ENCODE assay signal across 23 cellular contexts in genomic region chr21:28482657-28483056, GRCh38.
DNase-seq lines count a peak whose midpoint lies in the region; ATAC-seq and TF ChIP-seq lines count a peak whose summit lies in the region.
"Had no signal": no experiment of that assay in that cellular context is flagged by ENCODE, and none has a peak within 500 bp of the region (broad histone marks: within the 10 kb centered on the region; RNA-seq: fewer than 3 reads in every experiment).

No MANE protein-coding gene starts in this region.

- H3K36me3 Mint-ChIP-seq in MCF 10A (ENCODE audit: insufficient read depth, unreplicated experiment) = no peaks in the 10 kb centered on the region
- H3K36me3 Mint-ChIP-seq: CD14-positive monocyte, T-cell had no signal

- 21% methylated on average over 4 of the region's 4 CpGs for WGBS in right lobe of liver (ENCODE audit: insufficient coverage, low coverage, low lambda C conversion rate, missing lambda C conversion rate)

- H3K27me3 ChIP-seq in breast epithelium = no peaks in the 10 kb centered on the region
- no peaks in the 10 kb centered on the region for H3K27me3 ChIP-seq in right lobe of liver

- H3K27ac Mint-ChIP-seq in MCF 10A (ENCODE audit: low read depth, unreplicated experiment) = no peak overlapping the region
- H3K27ac Mint-ChIP-seq: CD14-positive monocyte, T-cell had no signal

- TF ChIP-seq CTCF in MCF 10A (IDR thresholded peaks at IDR 0.05; ENCODE audit: unreplicated experiment) (no peak), breast epithelium (IDR thresholded peaks at IDR 0.05) (no peak), choroid plexus epithelial cell (conservative IDR thresholded peaks at IDR 0.05; ENCODE audit: low read depth, low read length) (no peak), right lobe of liver (IDR thresholded peaks at IDR 0.05) (no peak)

- H3K4me1 Mint-ChIP-seq in MCF 10A (ENCODE audit: insufficient read depth, unreplicated experiment) = peaks cover 17% of the 10 kb centered on the region
- H3K4me1 Mint-ChIP-seq: CD14-positive monocyte, T-cell had no signal

- no peaks in the 10 kb centered on the region for H3K36me3 ChIP-seq in breast epithelium
- H3K36me3 ChIP-seq in right lobe of liver = no peaks in the 10 kb centered on the region

- H3K4me3 Mint-ChIP-seq in MCF 10A (ENCODE audit: unreplicated experiment) = no peak overlapping the region
- H3K4me3 Mint-ChIP-seq: CD14-positive monocyte, T-cell had no signal

- peak; percentile 5 for DNase-seq in MCF 10A (ENCODE audit: unreplicated experiment)
- no peak for DNase-seq in breast epithelium (ENCODE audit: low spot score in 2 of 2)
- peak; percentile 6 for DNase-seq in choroid plexus epithelial cell (ENCODE audit: low read depth)
- no peak for DNase-seq in right lobe of liver
- DNase-seq in KG1 (lab: John Stamatoyannopoulos, UW) = no peak
- no peak for DNase-seq in HPDE6-E6E7 (ENCODE audit: extremely low spot score)
- DNase-seq: DND-41, HCEC 1CT, KBM-7, NCI-H1092, NCI-H146, NCI-H2029 treated with DMSO at 0.1 percent for 48 hours, NCI-H2171, NCI-H446, NCI-H774, OCI-M1, SHP77, SK-N-SH, T-cell had no signal

- H3K27ac ChIP-seq in breast epithelium = peak overlapping the region in 1 of 2 donors; percentile 58
- no peak overlapping the region for H3K27ac ChIP-seq in right lobe of liver
- H3K27ac ChIP-seq: 22Rv1 had no signal

- ATAC-seq in right lobe of liver (peak; percentile 81 to 96 (median 88)), HG03378 (IDR thresholded peaks at IDR 0.05; ENCODE audit: unreplicated experiment) (no peak), GM18873 (IDR thresholded peaks at IDR 0.05; ENCODE audit: low FRiP score, unreplicated experiment) (no peak)
- ATAC-seq: T-cell had no signal

- CTCF ChIA-PET in MCF 10A (lab: Yijun Ruan, JAX) = interaction anchor here (1.0 kb wide), 1 partner anchor 21 kb away, joined by 4 read pairs; no protein-coding TSS in a partner anchor

- no peak overlapping the region for H3K4me3 ChIP-seq in breast epithelium
- no peak overlapping the region for H3K4me3 ChIP-seq in choroid plexus epithelial cell (ENCODE audit: low read depth, low read length)
- no peak overlapping the region for H3K4me3 ChIP-seq in right lobe of liver

- H3K4me1 ChIP-seq in breast epithelium (no peaks in the 10 kb centered on the region), right lobe of liver (peaks cover 0 to 7% (median 3%) of the 10 kb centered on the region in 4 donors)

- H3K9me3 Mint-ChIP-seq in MCF 10A (ENCODE audit: unreplicated experiment) = no peaks in the 10 kb centered on the region
- H3K9me3 Mint-ChIP-seq: T-cell had no signal

- no peak for TF ChIP-seq POLR2A in breast epithelium (IDR thresholded peaks at IDR 0.05)
- no peak for TF ChIP-seq POLR2A in right lobe of liver (IDR thresholded peaks at IDR 0.05)

- intact Hi-C loops in MCF 10A (cut with micrococcal nuclease) (no loop called here), breast epithelium (cut with DNase I; ENCODE audit: low total_unique reads) (no loop called here), right lobe of liver (cut with DNase I) (no loop called here)

- no peaks in the 10 kb centered on the region for H3K9me3 ChIP-seq in breast epithelium
- no peaks in the 10 kb centered on the region for H3K9me3 ChIP-seq in right lobe of liver
- H3K9me3 ChIP-seq: SK-N-SH had no signal

- no peaks in the 10 kb centered on the region for H3K27me3 Mint-ChIP-seq in MCF 10A (ENCODE audit: insufficient read depth, unreplicated experiment)
- H3K27me3 Mint-ChIP-seq: T-cell had no signal

- BruUV-seq in MCF 10A (replicated peaks; lab: Mats Ljungman, UMichigan) = no TSS peak

- POLR2A ChIA-PET in MCF 10A (lab: Yijun Ruan, JAX) = interaction anchor here (0.8 kb wide), 1 partner anchor 16 kb away, joined by 3 read pairs; no protein-coding TSS in a partner anchor

Comparison
In these comparisons a context has a peak if more than half of its experiments do, and no peak if none do; other contexts are left out.
1. DNase-seq: peak in MCF 10A (single experiment) and choroid plexus epithelial cell (single experiment); none in breast epithelium (0 of 2), right lobe of liver (0 of 3), KG1 (single experiment) and HPDE6-E6E7 (single experiment).
2. ATAC-seq: peak in right lobe of liver (4 of 4); none in HG03378 (single experiment) and GM18873 (single experiment).